ENCODE assay signal across 8 cellular contexts in genomic region chr6:29963697-29964096, GRCh38. TPM values are rescaled to one million over a fixed set of nuclear protein-coding genes. Genes with fewer than 3 reads are reported as not detected.
DNase-seq lines count a peak whose midpoint lies in the region; ATAC-seq and TF ChIP-seq lines count a peak whose summit lies in the region.
"Not testable (repeated sequence)": the region's sequence is repeated elsewhere in the genome, so short reads cannot be mapped to it uniquely, and the experiment has no call there.

No MANE protein-coding gene starts in this region.

- H3K27me3 Mint-ChIP-seq in activated CD8-positive, alpha-beta T cell treated with anti-CD3 and anti-CD28 coated beads for 36 hours; activated naive CD8-positive, alpha-beta T cell; endodermal cell (ENCODE audit: insufficient read depth); naive thymus-derived CD4-positive, alpha-beta T cell: not testable (repeated sequence)

- WGBS in endodermal cell (ENCODE audit: insufficient coverage in 1 of 2, insufficient read length in 1 of 2), 2 experiments = 86 to 100% methylated on average over 1 to 2 of the region's 2 CpGs
- WGBS in stomach, 5 donors = 50 to 100% (median 94%) methylated on average over 2 of the region's 2 CpGs

- H3K27me3 ChIP-seq in BLaER1 treated with 17β-estradiol and CSF1 and Interleukin-3, amounts not matched to agents 10 nM and 100 nM; HL-60 (ENCODE audit: insufficient read depth, poor library complexity, severe bottlenecking); Panc1 (ENCODE audit: control insufficient read depth, insufficient read depth, low read length); endodermal cell (ENCODE audit: control insufficient read depth, insufficient read depth, low read length, poor library complexity, severe bottlenecking); naive thymus-derived CD4-positive, alpha-beta T cell (ENCODE audit: control insufficient read depth in 2 of 2, insufficient read depth in 2 of 2, low read length in 2 of 2); stomach: not testable (repeated sequence)

- BruUV-seq in Panc1 (replicated peaks; lab: Mats Ljungman, UMichigan) = not testable (repeated sequence)

- H3K4me3 Mint-ChIP-seq in activated CD8-positive, alpha-beta T cell treated with anti-CD3 and anti-CD28 coated beads for 36 hours; endodermal cell: not testable (repeated sequence)
- H3K4me3 Mint-ChIP-seq in activated naive CD8-positive, alpha-beta T cell = peak overlapping the region; percentile 39
- H3K4me3 Mint-ChIP-seq in naive thymus-derived CD4-positive, alpha-beta T cell = peak overlapping the region in 1 of 10 donors; percentile 53

- H3K9me3 ChIP-seq in BLaER1 treated with 17β-estradiol and CSF1 and Interleukin-3, amounts not matched to agents 10 nM and 100 nM (replicated peaks in 1 of 11); Panc1 (ENCODE audit: control insufficient read depth, insufficient read depth, low read depth, low read length); endodermal cell (ENCODE audit: control insufficient read depth, low read length); naive thymus-derived CD4-positive, alpha-beta T cell (ENCODE audit: control insufficient read depth in 2 of 3, low read length in 3 of 3); stomach: not testable (repeated sequence)

- H3K27ac ChIP-seq in BLaER1 treated with 17β-estradiol and CSF1 and Interleukin-3, amounts not matched to agents 10 nM and 100 nM = peak overlapping the region in 9 of 11 experiments; percentile 86 to 97 (median 95); a peak in 13 of 22 replicates
- H3K27ac ChIP-seq in HL-60 (replicated peaks) (peak overlapping the region; percentile 89), Panc1 (ENCODE audit: low read length) (peak overlapping the region; percentile 98; the same call in 1 of the 2 replicates), stomach (peak overlapping the region in 4 of 5 donors; percentile 84 to 90 (median 88))
- not testable (repeated sequence) for H3K27ac ChIP-seq in endodermal cell (ENCODE audit: low read depth, low read length); naive thymus-derived CD4-positive, alpha-beta T cell (ENCODE audit: low read depth, low read length)

- peaks cover 26% of the 10 kb centered on the region for H3K4me1 Mint-ChIP-seq in activated CD8-positive, alpha-beta T cell treated with anti-CD3 and anti-CD28 coated beads for 36 hours (ENCODE audit: low read depth)
- peaks cover 45% of the 10 kb centered on the region for H3K4me1 Mint-ChIP-seq in activated naive CD8-positive, alpha-beta T cell (ENCODE audit: low read depth)
- H3K4me1 Mint-ChIP-seq in endodermal cell = peaks cover 38% of the 10 kb centered on the region
- H3K4me1 Mint-ChIP-seq in naive thymus-derived CD4-positive, alpha-beta T cell = peaks cover 32 to 58% (median 46%) of the 10 kb centered on the region in 7 donors

- TF ChIP-seq CTCF in HL-60 (IDR thresholded peaks at IDR 0.05; ENCODE audit: insufficient read depth, low read length); Panc1 (IDR thresholded peaks at IDR 0.05); activated CD8-positive, alpha-beta T cell treated with anti-CD3 and anti-CD28 coated beads for 36 hours (IDR thresholded peaks at IDR 0.05); endodermal cell (conservative IDR thresholded peaks at IDR 0.05); stomach (IDR thresholded peaks at IDR 0.05): not testable (repeated sequence)

- H3K9me3 Mint-ChIP-seq in activated CD8-positive, alpha-beta T cell treated with anti-CD3 and anti-CD28 coated beads for 36 hours; activated naive CD8-positive, alpha-beta T cell (ENCODE audit: low read depth); endodermal cell; naive thymus-derived CD4-positive, alpha-beta T cell: not testable (repeated sequence)

- DNase-seq in HL-60 (ENCODE audit: low read depth in 1 of 2, low spot score in 1 of 2); Panc1 (ENCODE audit: low read depth, low spot score); activated CD8-positive, alpha-beta T cell treated with anti-CD3 and anti-CD28 coated beads for 36 hours; endodermal cell; naive thymus-derived CD4-positive, alpha-beta T cell; stomach: not testable (repeated sequence)

- H3K36me3 ChIP-seq in BLaER1 treated with 17β-estradiol and CSF1 and Interleukin-3, amounts not matched to agents 10 nM and 100 nM; Panc1 (ENCODE audit: control insufficient read depth, insufficient read depth, low read length); endodermal cell (ENCODE audit: control insufficient read depth, insufficient read depth, low read length); naive thymus-derived CD4-positive, alpha-beta T cell (ENCODE audit: control insufficient read depth in 2 of 3, insufficient read depth in 3 of 3, low read length in 3 of 3); stomach: not testable (repeated sequence)

- H3K9ac ChIP-seq in BLaER1 treated with 17β-estradiol and CSF1 and Interleukin-3, amounts not matched to agents 10 nM and 100 nM; endodermal cell (ENCODE audit: extremely low read depth, low read length, poor library complexity, severe bottlenecking): not testable (repeated sequence)

- POLR2A ChIA-PET in Panc1 (lab: Charles Lee) = interaction anchor here (0.6 kb wide), 1 partner anchor 1860 kb away, joined by 3 read pairs; no protein-coding TSS in a partner anchor
- POLR2A ChIA-PET in activated CD8-positive, alpha-beta T cell treated with anti-CD3 and anti-CD28 coated beads for 36 hours (lab: Charles Lee) = interaction anchor here (1.1 to 2.8 kb wide), 2 partner anchors 12 to 25 kb away, joined by 3 to 10 read pairs; no protein-coding TSS in a partner anchor
- POLR2A ChIA-PET in naive thymus-derived CD4-positive, alpha-beta T cell (lab: Charles Lee) = interaction anchor here (1.0 to 13.7 kb wide), 7 partner anchors 8 to 322 kb away, joined by 3 to 251 read pairs (median 23); no protein-coding TSS in a partner anchor

- H3K4me1 ChIP-seq in BLaER1 treated with 17β-estradiol and CSF1 and Interleukin-3, amounts not matched to agents 10 nM and 100 nM = peaks cover 51 to 61% (median 57%) of the 10 kb centered on the region in 10 experiments
- peaks cover 31% of the 10 kb centered on the region for H3K4me1 ChIP-seq in Panc1 (ENCODE audit: control insufficient read depth, insufficient read depth, low read length)
- H3K4me1 ChIP-seq in endodermal cell (ENCODE audit: control insufficient read depth, insufficient read depth, low read length) = not testable (repeated sequence)
- peaks cover 22 to 30% of the 10 kb centered on the region in 2 donors for H3K4me1 ChIP-seq in naive thymus-derived CD4-positive, alpha-beta T cell (ENCODE audit: control insufficient read depth in 2 of 2, insufficient read depth in 2 of 2, low read length in 2 of 2)
- peaks cover 21 to 45% (median 42%) of the 10 kb centered on the region in 4 donors for H3K4me1 ChIP-seq in stomach

- CTCF ChIA-PET in Panc1 (lab: Charles Lee) = not testable (repeated sequence)
- CTCF ChIA-PET in activated CD8-positive, alpha-beta T cell treated with anti-CD3 and anti-CD28 coated beads for 36 hours (lab: Charles Lee) = interaction anchor here (2.7 kb wide), 1 partner anchor 115 kb away, joined by 13 read pairs; no protein-coding TSS in a partner anchor
- CTCF ChIA-PET in naive thymus-derived CD4-positive, alpha-beta T cell (lab: Charles Lee) = interaction anchor here (0.5 kb wide), 1 partner anchor 314 kb away, joined by 3 read pairs; no protein-coding TSS in a partner anchor

- intact Hi-C loops in Panc1 (cut with micrococcal nuclease; ENCODE audit: unreplicated experiment); activated CD8-positive, alpha-beta T cell treated with anti-CD3 and anti-CD28 coated beads for 36 hours (cut with micrococcal nuclease); stomach (cut with DNase I; ENCODE audit: low total_unique reads): not testable (repeated sequence)
- intact Hi-C loops in naive thymus-derived CD4-positive, alpha-beta T cell (cut with micrococcal nuclease) = loop anchor here (1.0 to 2.0 kb wide), 3 partner anchors 11 to 97 kb away; partner anchors contain the start of gene POLR1H (in 1 of the 2)

- H3K36me3 Mint-ChIP-seq in activated CD8-positive, alpha-beta T cell treated with anti-CD3 and anti-CD28 coated beads for 36 hours (ENCODE audit: low read depth); activated naive CD8-positive, alpha-beta T cell; endodermal cell (ENCODE audit: low read depth): not testable (repeated sequence)
- peaks cover 0 to 13% (median 0%) of the 10 kb centered on the region in 5 donors for H3K36me3 Mint-ChIP-seq in naive thymus-derived CD4-positive, alpha-beta T cell

- TF ChIP-seq EP300 in stomach (IDR thresholded peaks at IDR 0.05) = not testable (repeated sequence)

- H3K27ac Mint-ChIP-seq in activated CD8-positive, alpha-beta T cell treated with anti-CD3 and anti-CD28 coated beads for 36 hours = peak overlapping the region; percentile 47
- peak overlapping the region; percentile 67 for H3K27ac Mint-ChIP-seq in activated naive CD8-positive, alpha-beta T cell
- peak overlapping the region; percentile 76 for H3K27ac Mint-ChIP-seq in endodermal cell
- peak overlapping the region in 5 of 9 donors; percentile 23 to 87 (median 65) for H3K27ac Mint-ChIP-seq in naive thymus-derived CD4-positive, alpha-beta T cell

- H4K20me1 ChIP-seq in BLaER1 treated with 17β-estradiol and CSF1 and Interleukin-3, amounts not matched to agents 10 nM and 100 nM = not testable (repeated sequence)

- not testable (repeated sequence) for H3K4me3 ChIP-seq in BLaER1 treated with 17β-estradiol and CSF1 and Interleukin-3, amounts not matched to agents 10 nM and 100 nM; HL-60 (replicated peaks; ENCODE audit: insufficient read depth, low read length); Panc1 (ENCODE audit: low read depth in 2 of 2, low read length in 2 of 2); endodermal cell (ENCODE audit: low read length); naive thymus-derived CD4-positive, alpha-beta T cell (ENCODE audit: low read length); stomach

- in situ Hi-C loops in Panc1 (cut with HindIII; ENCODE audit: low pct_unique_long_range_greater_than_20kb, low sequenced_read_pairs) = not testable (repeated sequence)

- TF ChIP-seq POLR2A in stomach (IDR thresholded peaks at IDR 0.05) = not testable (repeated sequence)

- H3K4me2 ChIP-seq in BLaER1 treated with 17β-estradiol and CSF1 and Interleukin-3, amounts not matched to agents 10 nM and 100 nM = peak overlapping the region in 5 of 11 experiments; percentile 92 to 99 (median 96); a peak in 6 of 22 replicates

- ATAC-seq in Panc1; activated CD8-positive, alpha-beta T cell treated with anti-CD3 and anti-CD28 coated beads for 36 hours; naive thymus-derived CD4-positive, alpha-beta T cell: not testable (repeated sequence)

RNA-seq across cellular contexts. Expression of gene HLA-A, which starts 21.4 kb away (rescaled TPM):
- total RNA-seq in Panc1 (2021; ENCODE audit: unreplicated experiment) (397 TPM), endodermal cell (100 to 1,000 TPM; 212 to 282 TPM), stomach (100 to 1,000 TPM; 290 to 910 (median 313) TPM)
- polyA plus RNA-seq in Panc1 (2012; ENCODE audit: insufficient read length) = 603 TPM
- 1,000 to 10,000 TPM; 1,275 to 1,335 TPM for total RNA-seq in activated CD8-positive, alpha-beta T cell treated with anti-CD3 and anti-CD28 coated beads for 36 hours
- polyA plus RNA-seq in endodermal cell (2013, experiment 1 of 2) = 56.2 TPM
- polyA plus RNA-seq in endodermal cell (2013, experiment 2 of 2) = 50.5 TPM
- total RNA-seq in naive thymus-derived CD4-positive, alpha-beta T cell = 1,000 to 10,000 TPM; 1,540 to 2,258 (median 1,836) TPM
- polyA plus RNA-seq in naive thymus-derived CD4-positive, alpha-beta T cell = 1,000 to 10,000 TPM; 2,350 to 3,318 TPM
- polyA plus RNA-seq in stomach = 100 to 1,000 TPM; 142 to 628 (median 276) TPM
